ENCODE assay signal across 8 cellular contexts in the genomic region with DNA sequence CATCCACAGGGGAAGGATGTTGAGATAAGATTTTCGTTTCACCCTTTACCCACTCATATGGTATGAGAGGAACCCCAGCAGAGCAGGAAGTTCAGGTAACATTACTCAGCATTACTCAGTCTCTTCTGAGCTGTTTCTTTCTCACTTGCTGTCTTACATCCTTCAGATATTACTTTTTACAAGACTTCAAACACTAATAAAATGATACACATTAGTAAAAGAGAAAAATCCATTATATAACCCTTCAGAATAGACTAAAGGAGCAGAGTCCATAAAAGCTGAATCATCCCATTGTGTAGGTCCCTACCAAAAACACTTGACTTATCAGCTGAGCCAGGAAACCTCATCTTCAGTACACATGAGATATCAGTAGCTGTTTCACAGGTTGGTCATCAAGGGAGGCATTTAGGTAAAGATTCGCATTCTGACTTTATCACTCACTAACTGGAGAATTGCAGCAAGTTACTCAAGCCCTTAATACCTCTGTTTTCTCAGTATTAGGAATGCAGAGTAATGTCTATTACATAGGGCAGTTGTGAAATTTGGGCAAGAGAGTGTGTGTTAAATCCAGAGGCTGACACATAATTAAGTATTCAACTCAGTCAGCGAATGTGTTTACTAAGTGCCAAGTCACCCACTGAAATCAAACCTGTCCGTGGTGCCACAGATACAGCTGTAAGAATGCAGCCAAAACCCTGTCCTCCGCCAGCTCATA. TPM values are rescaled to one million over a fixed set of nuclear protein-coding genes. Genes with fewer than 3 reads are reported as not detected.
DNase-seq lines count a peak whose midpoint lies in the region; ATAC-seq and TF ChIP-seq lines count a peak whose summit lies in the region.

No MANE protein-coding gene starts in this region.

- no peaks in the 10 kb centered on the region for H4K20me1 ChIP-seq in mammary epithelial cell (ENCODE audit: insufficient read depth, low read length)

- H3K4me3 ChIP-seq in mammary epithelial cell (replicated peaks in 1 of 3; ENCODE audit: insufficient read depth in 1 of 3, low read depth in 2 of 3, low read length in 3 of 3) (no peak overlapping the region), upper lobe of left lung (no peak overlapping the region), H7 (ENCODE audit: insufficient read depth, low read depth, low read length) (no peak overlapping the region)

- no peaks in the 10 kb centered on the region for H3K79me2 ChIP-seq in mammary epithelial cell (ENCODE audit: insufficient read depth, low read length)

- 5% methylated on average over 5 of the region's 5 CpGs for WGBS in mammary epithelial cell (ENCODE audit: low coverage, missing lambda C conversion rate)
- WGBS in upper lobe of left lung, 2 donors = 60 to 62% methylated on average over 5 of the region's 5 CpGs

- H3K4me2 ChIP-seq in mammary epithelial cell (ENCODE audit: insufficient read depth, low read depth, low read length) = peak overlapping the region; percentile 35

- no peak for TF ChIP-seq EP300 in upper lobe of left lung (IDR thresholded peaks at IDR 0.05)

- in situ Hi-C loops in mammary epithelial cell (cut with MboI; ENCODE audit: low sequenced_read_pairs in 2 of 2) = no loop called here

- H2AFZ ChIP-seq in mammary epithelial cell (ENCODE audit: low read depth, low read length) = no peak overlapping the region

- H3K27me3 ChIP-seq in mammary epithelial cell (ENCODE audit: insufficient read depth, low read length) (no peaks in the 10 kb centered on the region), upper lobe of left lung (no peaks in the 10 kb centered on the region), H7 (ENCODE audit: control insufficient read depth, insufficient read depth, low read length) (no peaks in the 10 kb centered on the region)

- intact Hi-C loops in mammary epithelial cell (cut with micrococcal nuclease) = loop anchor here (1.0 kb wide), 5 partner anchors 15 to 271 kb away; no protein-coding TSS in a partner anchor

- no TSS peak for BruUV-seq in mammary epithelial cell (replicated peaks; lab: Mats Ljungman, UMichigan)

- dilution Hi-C loops in mammary epithelial cell (cut with HindIII; ENCODE audit: low sequenced_read_pairs) = no loop called here

- ATAC-seq in GM18868 (IDR thresholded peaks at IDR 0.05; ENCODE audit: unreplicated experiment) (peak; percentile 69), upper lobe of left lung (ENCODE audit: low FRiP score in 2 of 2) (peak in 1 of 2 donors; percentile 28), HG03439 (IDR thresholded peaks at IDR 0.05; ENCODE audit: unreplicated experiment) (no peak)

- H3K4me1 ChIP-seq in mammary epithelial cell (ENCODE audit: insufficient read depth, low read length) = peaks cover 22% of the 10 kb centered on the region
- H3K4me1 ChIP-seq in upper lobe of left lung = no peaks in the 10 kb centered on the region

- DNase-seq in AG08395 (ENCODE audit: low spot score) (peak; percentile 20), HT-29 (ENCODE audit: low spot score) (peak; percentile 50), mammary epithelial cell (peak; percentile 95), upper lobe of left lung (no peak), globus pallidus (ENCODE audit: low spot score) (no peak), H7 (no peak)

- no peak for TF ChIP-seq POLR2A in upper lobe of left lung (IDR thresholded peaks at IDR 0.05)

- H3K36me3 ChIP-seq in mammary epithelial cell (ENCODE audit: insufficient read depth, low read length) = no peaks in the 10 kb centered on the region
- no peaks in the 10 kb centered on the region for H3K36me3 ChIP-seq in upper lobe of left lung
- no peaks in the 10 kb centered on the region for H3K36me3 ChIP-seq in H7 (replicated peaks; ENCODE audit: control insufficient read depth, insufficient read depth, low read length)

- no peaks in the 10 kb centered on the region for H3K9me3 ChIP-seq in mammary epithelial cell (replicated peaks; ENCODE audit: insufficient read depth, low read length)
- H3K9me3 ChIP-seq in upper lobe of left lung = no peaks in the 10 kb centered on the region

- H3K27ac ChIP-seq in mammary epithelial cell (ENCODE audit: insufficient read depth, low read depth, low read length) (peak overlapping the region; percentile 81), upper lobe of left lung (peak overlapping the region; percentile 2 to 70 (median 28))

- CTCF ChIA-PET in mammary epithelial cell (lab: Charles Lee; ENCODE audit: low non-redundant PET) = interaction anchor here (0.6 to 0.9 kb wide), 2 partner anchors 23 to 165 kb away, joined by 4 to 9 read pairs; no protein-coding TSS in a partner anchor

- no peak for TF ChIP-seq CTCF in mammary epithelial cell (conservative IDR thresholded peaks at IDR 0.05 in 1 of 2, IDR thresholded peaks at IDR 0.05 in 1 of 2; ENCODE audit: extremely low read depth in 1 of 2, insufficient read depth in 1 of 2, low read depth in 1 of 2, low read length in 2 of 2)
- no peak for TF ChIP-seq CTCF in upper lobe of left lung (IDR thresholded peaks at IDR 0.05)

- peak overlapping the region; percentile 17 for H3K9ac ChIP-seq in mammary epithelial cell (ENCODE audit: insufficient read depth, low read length)

RNA-seq across cellular contexts. Expression of gene KLF6, which starts 44.7 kb away (rescaled TPM):
- 155 and 182 TPM in 2 replicates for total RNA-seq in HT-29 (2014; rRNA removed; shearing (Covaris generic))
- total RNA-seq in mammary epithelial cell (100 to 1,000 TPM in 1 of 2 donors, 10 to 100 TPM in 1; 95.4 to 268 TPM), upper lobe of left lung (100 to 1,000 TPM; 164 to 439 (median 249) TPM)
- polyA plus RNA-seq in mammary epithelial cell = 125 TPM
- polyA minus RNA-seq in mammary epithelial cell = 330 TPM
- total RNA-seq in H7 (2014; rRNA removed; shearing (Covaris generic)) = 7.6 and 9.8 TPM in 2 replicates

Comparison
In these comparisons a context has a peak if more than half of its experiments do, and no peak if none do; other contexts are left out.
1. DNase-seq: peak in AG08395 (single experiment), HT-29 (single experiment) and mammary epithelial cell (single experiment); none in upper lobe of left lung (0 of 2), globus pallidus (single experiment) and H7 (single experiment).